In genomic region chr2:235949567-235950472, GRCh38 we compare ENCODE assay signal across 21 cellular contexts.
DNase-seq lines count a peak whose midpoint lies in the region; ATAC-seq and TF ChIP-seq lines count a peak whose summit lies in the region.
"Had no signal": no experiment of that assay in that cellular context is flagged by ENCODE, and none has a peak within 500 bp of the region (broad histone marks: within the 10 kb centered on the region; RNA-seq: fewer than 3 reads in every experiment).

No MANE protein-coding gene starts in this region.

- WGBS in testis, 2 donors, result 58 to 65% methylated on average over 17 of the region's 17 CpGs

- DNase-seq in WTC11 (ENCODE audit: low spot score), result no peak
- DNase-seq in left lung, result peak; percentile 18 to 28
- peak; percentile 29 for DNase-seq in osteoblast (ENCODE audit: insufficient read length, low spot score, missing footprints)
- DNase-seq in testis, result peak; percentile 22
- DNase-seq in activated gamma-delta T cell (lab: John Stamatoyannopoulos, UW), result no peak
- DNase-seq in GM19238 (ENCODE audit: insufficient read length, low spot score), result no peak
- no peak for DNase-seq in activated CD4-positive, alpha-beta T cell treated with anti-CD3 and anti-CD28 coated beads for 1 hour
- DNase-seq: ACHN, AML-193, HCEC 1CT, KG1, NCI-H1105 treated with DMSO at 0.1 percent for 48 hours, NCI-H1694 treated with DMSO at 0.1 percent for 48 hours, NCI-H2107, NCI-H2227 treated with DMSO at 0.1 percent for 48 hours, NCI-H524, PC-3, SIG-M5 had no signal

- H3K4me1 ChIP-seq in left lung, result no peaks in the 10 kb centered on the region
- H3K4me1 ChIP-seq in osteoblast (ENCODE audit: insufficient read depth, low read length), result no peaks in the 10 kb centered on the region
- H3K4me1 ChIP-seq in testis, result no peaks in the 10 kb centered on the region

- H2AFZ ChIP-seq in osteoblast (ENCODE audit: low read length), result no peak overlapping the region

- TF ChIP-seq POLR2A in testis (IDR thresholded peaks at IDR 0.05), result no peak

- H3K9me3 ChIP-seq in left lung (no peaks in the 10 kb centered on the region), osteoblast (ENCODE audit: low read depth, low read length) (no peaks in the 10 kb centered on the region), testis (no peaks in the 10 kb centered on the region)

- POLR2A ChIA-PET in WTC11 (lab: Charles Lee), result interaction anchor here (0.7 kb wide), 1 partner anchor 13 kb away, joined by 3 read pairs; no protein-coding TSS in a partner anchor

- H3K27ac ChIP-seq in left lung, result no peak overlapping the region
- H3K27ac ChIP-seq in osteoblast (ENCODE audit: low read depth, low read length), result no peak overlapping the region
- H3K27ac ChIP-seq in testis, result no peak overlapping the region
- H3K27ac ChIP-seq: C4-2B, RWPE1 had no signal

- no peak for TF ChIP-seq CTCF in WTC11 (IDR thresholded peaks at IDR 0.05)
- no peak for TF ChIP-seq CTCF in left lung (IDR thresholded peaks at IDR 0.05)
- TF ChIP-seq CTCF in osteoblast (IDR thresholded peaks at IDR 0.05; ENCODE audit: extremely low read depth, low read depth, low read length), result no peak
- no peak for TF ChIP-seq CTCF in testis (IDR thresholded peaks at IDR 0.05)

- H3K27me3 ChIP-seq in left lung, result no peaks in the 10 kb centered on the region
- H3K27me3 ChIP-seq in osteoblast (ENCODE audit: insufficient read depth, low read length), result no peaks in the 10 kb centered on the region
- no peaks in the 10 kb centered on the region for H3K27me3 ChIP-seq in testis

- no peaks in the 10 kb centered on the region for H3K36me3 Mint-ChIP-seq in WTC11

- peaks cover 49% of the 10 kb centered on the region for H3K4me1 Mint-ChIP-seq in WTC11

- H3K4me3 Mint-ChIP-seq in WTC11, result no peak overlapping the region

- no peaks in the 10 kb centered on the region for H3K9me3 Mint-ChIP-seq in WTC11

- no peak overlapping the region for H3K4me2 ChIP-seq in osteoblast (ENCODE audit: insufficient read depth, low read length)

- intact Hi-C loops in left lung (cut with DNase I) (no loop called here), testis (cut with DNase I; ENCODE audit: low total_unique reads) (no loop called here)

- H3K36me3 ChIP-seq in left lung, result no peaks in the 10 kb centered on the region
- H3K36me3 ChIP-seq in osteoblast (ENCODE audit: insufficient read depth, low read length), result no peaks in the 10 kb centered on the region
- no peaks in the 10 kb centered on the region for H3K36me3 ChIP-seq in testis (ENCODE audit: low read depth, missing control alignments)

- H3K27me3 Mint-ChIP-seq in WTC11 (ENCODE audit: low read depth), result no peaks in the 10 kb centered on the region

- H3K4me3 ChIP-seq in left lung (no peak overlapping the region), osteoblast (ENCODE audit: insufficient read depth, low read length) (no peak overlapping the region), testis (no peak overlapping the region)

- no peaks in the 10 kb centered on the region for H4K20me1 ChIP-seq in osteoblast (ENCODE audit: insufficient read depth, low read length)

- peak; percentile 64 for ATAC-seq in WTC11
- no peak for ATAC-seq in left lung
- no peak for ATAC-seq in GM21723 (IDR thresholded peaks at IDR 0.05; ENCODE audit: unreplicated experiment)
- ATAC-seq: PC-3 had no signal

- H3K79me2 ChIP-seq in osteoblast (ENCODE audit: insufficient read depth, low read length), result no peaks in the 10 kb centered on the region

- CTCF ChIA-PET in WTC11 (lab: Charles Lee), result interaction anchor here (0.9 to 3.1 kb wide), 10 partner anchors 13 to 231 kb away, joined by 3 to 16 read pairs (median 8); no protein-coding TSS in a partner anchor

- H3K27ac Mint-ChIP-seq in WTC11, result peak overlapping the region; percentile 83

TF ChIP-seq in WTC11, 78 proteins besides CTCF, POLR2A, EP300 and RAD21:
- TF ChIP-seq SMAD4 (CRISPR knock-in tag; IDR thresholded peaks at IDR 0.05) (no peak), ZNF396 (CRISPR knock-in tag; IDR thresholded peaks at IDR 0.05; ENCODE audit: borderline replicate concordance) (no peak), NFYB (CRISPR knock-in tag; conservative IDR thresholded peaks at IDR 0.05; ENCODE audit: low read depth) (no peak), ZMAT4 (CRISPR knock-in tag; IDR thresholded peaks at IDR 0.05) (no peak), ZNF416 (CRISPR knock-in tag; IDR thresholded peaks at IDR 0.05) (no peak), SP1 (CRISPR knock-in tag; conservative IDR thresholded peaks at IDR 0.05) (no peak), ZNF263 (CRISPR knock-in tag; IDR thresholded peaks at IDR 0.05; ENCODE audit: low read depth) (no peak), CDX4 (CRISPR knock-in tag; IDR thresholded peaks at IDR 0.05; ENCODE audit: borderline replicate concordance) (no peak), ZNF532 (CRISPR knock-in tag; IDR thresholded peaks at IDR 0.05; ENCODE audit: borderline replicate concordance) (no peak)

Comparison
In these comparisons a context has a peak if more than half of its experiments do, and no peak if none do; other contexts are left out.
1. DNase-seq: peak in left lung (2 of 2), osteoblast (single experiment) and testis (single experiment); none in WTC11 (single experiment), activated gamma-delta T cell (single experiment), GM19238 (single experiment) and activated CD4-positive, alpha-beta T cell treated with anti-CD3 and anti-CD28 coated beads for 1 hour (single experiment).